24 cellular contexts compared by ENCODE assay signal in genomic region chr9:107983762-107984161, GRCh38.
"Had no signal": no experiment of that assay in that cellular context is flagged by ENCODE, and none has a peak within 500 bp of the region (broad histone marks: within the 10 kb centered on the region; RNA-seq: fewer than 3 reads in every experiment).

No MANE protein-coding gene starts in this region.

- H3K9ac ChIP-seq: parathyroid adenoma had no signal

- ATAC-seq: effector memory CD8-positive, alpha-beta T cell; psoas muscle; stimulated activated memory B cell treated with anti-CD40 and anti-IgM and Interleukin-4, amounts not matched to agents 10 μg/mL and 1 μg/mL and 100 μg/mL, for 72 hours had no signal

- H3K4me1 Mint-ChIP-seq: naive thymus-derived CD4-positive, alpha-beta T cell; nephron progenitor cell; stimulated activated memory B cell treated with anti-CD40 and anti-IgM and Interleukin-4, amounts not matched to agents 10 μg/mL and 1 μg/mL and 100 μg/mL, for 72 hours had no signal

- H3K4me3 Mint-ChIP-seq: dendritic cell treated with granulocyte-macrophage colony-stimulating factor and Interleukin-4, amounts not matched to agents 40 ng/mL and 50 ng/mL, for 4 days; effector memory CD8-positive, alpha-beta T cell; naive thymus-derived CD4-positive, alpha-beta T cell; nephron progenitor cell; stimulated activated memory B cell treated with anti-CD40 and anti-IgM and Interleukin-4, amounts not matched to agents 10 μg/mL and 1 μg/mL and 100 μg/mL, for 72 hours; stimulated activated naive CD8-positive, alpha-beta T cell treated with anti-CD3 and anti-CD28 coated beads, Interleukin-15, Interleukin-2, amounts not matched to agents 100 ng/mL and 50 ng/mL, for 24 hours had no signal

- H3K27me3 ChIP-seq: foreskin keratinocyte, hepatocyte, right lobe of liver, spleen, testis, tibial nerve, upper lobe of right lung, vagina had no signal

- H3K4me3 ChIP-seq: hepatocyte, lung, psoas muscle, right lobe of liver, spleen, testis, tibial nerve, upper lobe of right lung, vagina had no signal

- H3K9me3 ChIP-seq: psoas muscle, right lobe of liver, spleen, testis, tibial nerve, upper lobe of right lung, vagina had no signal

- H3K27ac ChIP-seq: foreskin keratinocyte, hepatocyte, parathyroid adenoma, psoas muscle, right lobe of liver, testis, upper lobe of right lung, vagina had no signal

- H3K4me1 ChIP-seq: parathyroid adenoma, psoas muscle, right lobe of liver, testis, upper lobe of right lung had no signal

- H3K27me3 Mint-ChIP-seq: dendritic cell treated with granulocyte-macrophage colony-stimulating factor and Interleukin-4, amounts not matched to agents 40 ng/mL and 50 ng/mL, for 4 days; effector memory CD8-positive, alpha-beta T cell; stimulated activated naive CD8-positive, alpha-beta T cell treated with anti-CD3 and anti-CD28 coated beads, Interleukin-15, Interleukin-2, amounts not matched to agents 100 ng/mL and 50 ng/mL, for 24 hours had no signal

- DNase-seq: effector memory CD8-positive, alpha-beta T cell; left colon; left ventricle myocardium superior; mesendoderm; naive thymus-derived CD4-positive, alpha-beta T cell; nephron progenitor cell; psoas muscle; retina; right lobe of liver; spleen; stimulated activated CD4-positive, alpha-beta T cell treated with anti-CD3 and anti-CD28 coated beads, Interleukin-15, amount 100 ng/mL, for 24 hours; stimulated activated CD4-positive, alpha-beta T cell treated with anti-CD3 and anti-CD28 coated beads, Interleukin-1b, Interleukin-23, amount 100 ng/mL, for 48 hours; stimulated activated CD4-positive, alpha-beta T cell treated with anti-CD3 and anti-CD28 coated beads, Interleukin-4, amount 100 ng/mL, for 24 hours; testis; upper lobe of right lung had no signal

- H3K27ac Mint-ChIP-seq: effector memory CD8-positive, alpha-beta T cell; naive thymus-derived CD4-positive, alpha-beta T cell; nephron progenitor cell; stimulated activated memory B cell treated with anti-CD40 and anti-IgM and Interleukin-4, amounts not matched to agents 10 μg/mL and 1 μg/mL and 100 μg/mL, for 72 hours; stimulated activated naive CD8-positive, alpha-beta T cell treated with anti-CD3 and anti-CD28 coated beads, Interleukin-15, Interleukin-2, amounts not matched to agents 100 ng/mL and 50 ng/mL, for 24 hours had no signal

- H3K36me3 Mint-ChIP-seq: naive thymus-derived CD4-positive, alpha-beta T cell; stimulated activated memory B cell treated with anti-CD40 and anti-IgM and Interleukin-4, amounts not matched to agents 10 μg/mL and 1 μg/mL and 100 μg/mL, for 72 hours had no signal

- H3K36me3 ChIP-seq: right lobe of liver, spleen, tibial nerve, upper lobe of right lung, vagina had no signal

- H3K9me3 Mint-ChIP-seq: dendritic cell treated with granulocyte-macrophage colony-stimulating factor and Interleukin-4, amounts not matched to agents 40 ng/mL and 50 ng/mL, for 4 days; nephron progenitor cell; stimulated activated memory B cell treated with anti-CD40 and anti-IgM and Interleukin-4, amounts not matched to agents 10 μg/mL and 1 μg/mL and 100 μg/mL, for 72 hours had no signal
